Comparison of ENCODE assay signal across 8 cellular contexts in genomic region chr3:136749602-136750001, GRCh38. TPM values are rescaled to one million over a fixed set of nuclear protein-coding genes. Genes with fewer than 3 reads are reported as not detected.
DNase-seq lines count a peak whose midpoint lies in the region; ATAC-seq and TF ChIP-seq lines count a peak whose summit lies in the region.
"Not testable (repeated sequence)": the region's sequence is repeated elsewhere in the genome, so short reads cannot be mapped to it uniquely, and the experiment has no call there.

No MANE protein-coding gene starts in this region.

- H4K91ac ChIP-seq in H9 (ENCODE audit: insufficient read length, low read depth, low read length), result peak overlapping the region; percentile 72

- peaks cover 12% of the 10 kb centered on the region for H3K23me2 ChIP-seq in H9 (ENCODE audit: insufficient read length, low read depth, low read length, poor library complexity, severe bottlenecking)

- no CpG with 5 or more reads among the region's 6 CpGs for WGBS in H9 (ENCODE audit: extremely low coverage, insufficient read length, low lambda C conversion rate)

- peak overlapping the region; percentile 98 for H3K27ac ChIP-seq in A673 (ENCODE audit: low read depth, low read length, poor library complexity, severe bottlenecking)
- not testable (repeated sequence) for H3K27ac ChIP-seq in H9 (ENCODE audit: insufficient read length, low read depth, low read length); muscle layer of colon (ENCODE audit: low read depth, low read length)
- H3K27ac ChIP-seq in skeletal muscle tissue (ENCODE audit: low read depth, low read length), result peak overlapping the region; percentile 23

- peak overlapping the region; percentile 65 for H3K4me3 ChIP-seq in A673 (ENCODE audit: low read depth, low read length, poor library complexity, severe bottlenecking)
- peak overlapping the region; percentile 63 for H3K4me3 ChIP-seq in fibroblast of villous mesenchyme (ENCODE audit: low read depth, low read length)
- peak overlapping the region in 1 of 2 donors; percentile 90 for H3K4me3 ChIP-seq in muscle layer of colon (ENCODE audit: low read depth in 1 of 2, low read length in 2 of 2)
- not testable (repeated sequence) for H3K4me3 ChIP-seq in skeletal muscle tissue (ENCODE audit: low read length in 3 of 3)

- not testable (repeated sequence) for H2BK20ac ChIP-seq in H9 (ENCODE audit: low read depth, low read length, poor library complexity, severe bottlenecking)

- H3K56ac ChIP-seq in H9 (ENCODE audit: insufficient read length, low read depth, low read length), result not testable (repeated sequence)

- CTCF ChIA-PET in A673 (lab: Charles Lee), result not testable (repeated sequence)
- CTCF ChIA-PET in activated CD8-positive, alpha-beta T cell treated with anti-CD3 and anti-CD28 coated beads for 36 hours (lab: Charles Lee), result interaction anchor here (0.7 to 1.6 kb wide), 3 partner anchors 112 to 358 kb away, joined by 3 to 6 read pairs (median 5); partner anchors contain the start of gene NCK1

- H3K36me3 Mint-ChIP-seq in H9 (ENCODE audit: insufficient read depth in 1 of 3, low read depth in 3 of 3), result not testable (repeated sequence)
- peaks cover 11% of the 10 kb centered on the region for H3K36me3 Mint-ChIP-seq in activated CD8-positive, alpha-beta T cell treated with anti-CD3 and anti-CD28 coated beads for 36 hours (ENCODE audit: low read depth)
- peaks cover 30% of the 10 kb centered on the region for H3K36me3 Mint-ChIP-seq in brain

- H3K36me3 ChIP-seq in A673 (ENCODE audit: insufficient read depth, low read length, poor library complexity, severe bottlenecking); muscle layer of colon (ENCODE audit: insufficient read depth, low read length); skeletal muscle tissue (ENCODE audit: control insufficient read depth in 3 of 3, insufficient read depth in 3 of 3, low read length in 3 of 3): not testable (repeated sequence)

- H2AFZ ChIP-seq in H9 (ENCODE audit: low read length), result not testable (repeated sequence)

- H3T11ph ChIP-seq in H9 (ENCODE audit: low read length), result not testable (repeated sequence)

- not testable (repeated sequence) for BruUV-seq in A673 (replicated peaks; lab: Mats Ljungman, UMichigan)

- H4K20me1 ChIP-seq in H9 (ENCODE audit: control insufficient read depth, insufficient read depth, insufficient read length), result not testable (repeated sequence)

- not testable (repeated sequence) for H2BK5ac ChIP-seq in H9 (ENCODE audit: insufficient read length, low read length)

- H3K79me2 ChIP-seq in H9 (ENCODE audit: insufficient read depth, low read length), result peaks cover 27% of the 10 kb centered on the region; the same call in 1 of the 2 replicates

- not testable (repeated sequence) for ATAC-seq in activated CD8-positive, alpha-beta T cell treated with anti-CD3 and anti-CD28 coated beads for 36 hours

- H3K14ac ChIP-seq in H9 (ENCODE audit: insufficient read depth, low read length), result not testable (repeated sequence)

- H4K5ac ChIP-seq in H9 (ENCODE audit: insufficient read length, low read depth, low read length), result not testable (repeated sequence)

- H2BK12ac ChIP-seq in H9 (ENCODE audit: insufficient read length, low read depth, low read length), result not testable (repeated sequence)

- H3K4me3 Mint-ChIP-seq in H9 (peak overlapping the region in 1 of 2 experiments; percentile 68; a peak in 4 of 5 replicates), brain (peak overlapping the region; percentile 86 to 99 (median 96))
- peak overlapping the region; percentile 82 for H3K4me3 Mint-ChIP-seq in activated CD8-positive, alpha-beta T cell treated with anti-CD3 and anti-CD28 coated beads for 36 hours

- not testable (repeated sequence) for H2AK5ac ChIP-seq in H9 (ENCODE audit: insufficient read length, low read length)

- not testable (repeated sequence) for H3K4me2 ChIP-seq in H9 (ENCODE audit: insufficient read depth, insufficient read length, low read length)

- H3K79me1 ChIP-seq in H9 (ENCODE audit: insufficient read depth, low read depth, low read length, poor library complexity, severe bottlenecking), result not testable (repeated sequence)

- peaks cover 33% of the 10 kb centered on the region for H3K4me1 ChIP-seq in A673 (ENCODE audit: insufficient read depth, low read length, poor library complexity, severe bottlenecking)
- not testable (repeated sequence) for H3K4me1 ChIP-seq in H9 (ENCODE audit: insufficient read depth, low read length)
- peaks cover 42% of the 10 kb centered on the region for H3K4me1 ChIP-seq in muscle layer of colon (ENCODE audit: insufficient read depth, low read length)
- H3K4me1 ChIP-seq in skeletal muscle tissue (ENCODE audit: control insufficient read depth in 3 of 3, insufficient read depth in 3 of 3, low read length in 3 of 3), result peaks cover 21 to 34% (median 25%) of the 10 kb centered on the region in 3 donors

- H3K27me3 Mint-ChIP-seq in H9 (ENCODE audit: low read depth); activated CD8-positive, alpha-beta T cell treated with anti-CD3 and anti-CD28 coated beads for 36 hours; brain: not testable (repeated sequence)

- H4K8ac ChIP-seq in H9 (replicated peaks; ENCODE audit: insufficient read length, low read depth, low read length), result not testable (repeated sequence)

- not testable (repeated sequence) for H3K27me3 ChIP-seq in A673 (replicated peaks; ENCODE audit: insufficient read depth, low read depth, low read length, poor library complexity); H9 (ENCODE audit: insufficient read depth, low read length); muscle layer of colon (ENCODE audit: control insufficient read depth in 1 of 2, insufficient read depth in 2 of 2, low read length in 2 of 2); skeletal muscle tissue (ENCODE audit: control insufficient read depth in 3 of 3, insufficient read depth in 3 of 3, low read length in 3 of 3)

- H3K4me1 Mint-ChIP-seq in H9, result peaks cover 43 to 45% of the 10 kb centered on the region in 2 experiments
- peaks cover 47% of the 10 kb centered on the region for H3K4me1 Mint-ChIP-seq in activated CD8-positive, alpha-beta T cell treated with anti-CD3 and anti-CD28 coated beads for 36 hours (ENCODE audit: low read depth)
- H3K4me1 Mint-ChIP-seq in brain, result peaks cover 55% of the 10 kb centered on the region

- not testable (repeated sequence) for H3K23ac ChIP-seq in H9 (ENCODE audit: insufficient read length, low read depth, low read length)

- H3K4ac ChIP-seq in H9 (ENCODE audit: low read depth, low read length), result not testable (repeated sequence)

- TF ChIP-seq CTCF in A673 (conservative IDR thresholded peaks at IDR 0.05; ENCODE audit: low read depth, low read length); H9 (conservative IDR thresholded peaks at IDR 0.05); activated CD8-positive, alpha-beta T cell treated with anti-CD3 and anti-CD28 coated beads for 36 hours (IDR thresholded peaks at IDR 0.05); brain (conservative IDR thresholded peaks at IDR 0.05); fibroblast of villous mesenchyme (IDR thresholded peaks at IDR 0.05; ENCODE audit: insufficient read depth, low read depth, low read length): not testable (repeated sequence)

- H2BK120ac ChIP-seq in H9 (ENCODE audit: low read depth, low read length, poor library complexity, severe bottlenecking), result not testable (repeated sequence)

- H3K27ac Mint-ChIP-seq in H9 (peak overlapping the region; percentile 50 to 93 (median 66); a peak in 4 of 7 replicates), brain (peak overlapping the region; percentile 97 to 100 (median 98))
- H3K27ac Mint-ChIP-seq in activated CD8-positive, alpha-beta T cell treated with anti-CD3 and anti-CD28 coated beads for 36 hours, result peak overlapping the region; percentile 98

- H3K9ac ChIP-seq in H9 (ENCODE audit: extremely low read depth, insufficient read length, low read length); skeletal muscle tissue (ENCODE audit: low read depth in 1 of 3, low read length in 3 of 3): not testable (repeated sequence)
- peak overlapping the region; percentile 78 for H3K9ac ChIP-seq in muscle layer of colon (ENCODE audit: low read length)

- H3K9me3 ChIP-seq in A673 (ENCODE audit: low read depth, low read length, poor library complexity, severe bottlenecking); H9 (ENCODE audit: control insufficient read depth, low read depth, low read length); muscle layer of colon (ENCODE audit: low read length); skeletal muscle tissue (ENCODE audit: control insufficient read depth in 3 of 3, low read length in 3 of 3): not testable (repeated sequence)

- not testable (repeated sequence) for DNase-seq in A673 (ENCODE audit: low spot score); H9; activated CD8-positive, alpha-beta T cell treated with anti-CD3 and anti-CD28 coated beads for 36 hours
- DNase-seq in OCI-M1 (lab: John Stamatoyannopoulos, UW) (peak; percentile 47), fibroblast of villous mesenchyme (ENCODE audit: low read depth) (peak; percentile 8)

- not testable (repeated sequence) for H3K9me3 Mint-ChIP-seq in H9; activated CD8-positive, alpha-beta T cell treated with anti-CD3 and anti-CD28 coated beads for 36 hours
- H3K9me3 Mint-ChIP-seq in brain, result peaks cover 4 to 16% (median 11%) of the 10 kb centered on the region in 5 experiments

- not testable (repeated sequence) for H2BK15ac ChIP-seq in H9 (ENCODE audit: low read depth, low read length)

- not testable (repeated sequence) for H3K18ac ChIP-seq in H9 (ENCODE audit: insufficient read length, low read depth, low read length)

- POLR2A ChIA-PET in A673 (lab: Charles Lee; ENCODE audit: low non-redundant PET), result interaction anchor here (0.6 kb wide), 1 partner anchor 676 kb away, joined by 3 read pairs; no protein-coding TSS in a partner anchor
- POLR2A ChIA-PET in activated CD8-positive, alpha-beta T cell treated with anti-CD3 and anti-CD28 coated beads for 36 hours (lab: Charles Lee), result not testable (repeated sequence)

- intact Hi-C loops in A673 (cut with micrococcal nuclease; ENCODE audit: unreplicated experiment), result loop anchor here (5.0 kb wide), 3 partner anchors 88 to 552 kb away; partner anchors contain the start of gene MSL2
- intact Hi-C loops in activated CD8-positive, alpha-beta T cell treated with anti-CD3 and anti-CD28 coated beads for 36 hours (cut with micrococcal nuclease), result loop anchor here (5.0 kb wide), 3 partner anchors 357 to 672 kb away; no protein-coding TSS in a partner anchor

RNA-seq across cellular contexts. Expression of gene STAG1, which starts 2.6 kb away (rescaled TPM):
- total RNA-seq in A673 (2021), result 43.0 and 47.4 TPM in 2 replicates
- total RNA-seq in H9 (2021), result 31.2 and 34.6 TPM in 2 replicates
- 10 to 100 TPM; 32.5 to 32.8 TPM for total RNA-seq in activated CD8-positive, alpha-beta T cell treated with anti-CD3 and anti-CD28 coated beads for 36 hours
- 10.0 TPM for polyA plus RNA-seq in brain (ENCODE audit: insufficient read depth, low read depth, low replicate concordance)
- 37.7 and 52.7 TPM in 2 replicates for total RNA-seq in fibroblast of villous mesenchyme
- 68.4 TPM for total RNA-seq in skeletal muscle tissue
